24 cellular contexts compared by ENCODE assay signal in the genomic region with DNA sequence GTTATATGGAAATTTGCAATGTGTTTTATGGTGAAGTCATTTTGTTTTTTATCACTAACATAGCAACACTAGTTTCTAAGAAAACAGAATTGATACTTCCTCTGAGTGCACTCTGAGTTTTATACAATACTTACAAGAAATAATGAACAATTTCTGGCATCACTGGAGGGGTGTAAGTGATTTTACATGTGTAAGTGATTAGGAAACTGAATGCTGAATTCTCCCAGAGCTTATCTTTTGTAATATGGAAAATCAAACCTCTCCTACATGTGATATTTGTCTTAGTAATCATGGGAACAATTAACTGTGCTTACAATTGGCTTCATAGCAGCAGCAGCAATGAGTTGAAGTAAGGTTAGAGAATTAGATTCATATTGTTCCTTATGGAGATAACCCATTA. TPM values are rescaled to one million over a fixed set of nuclear protein-coding genes. Genes with fewer than 3 reads are reported as not detected.
DNase-seq lines count a peak whose midpoint lies in the region; ATAC-seq and TF ChIP-seq lines count a peak whose summit lies in the region.
"Had no signal": no experiment of that assay in that cellular context is flagged by ENCODE, and none has a peak within 500 bp of the region (broad histone marks: within the 10 kb centered on the region; RNA-seq: fewer than 3 reads in every experiment).

No MANE protein-coding gene starts in this region.

- ATAC-seq in activated CD4-positive, alpha-beta T cell treated with anti-CD3 and anti-CD28 coated beads for 36 hours = no peak
- ATAC-seq: HCT116, left lung, PC-3 had no signal

- H3K36me3 Mint-ChIP-seq in HFFc6 (ENCODE audit: low read depth) = peaks cover 38% of the 10 kb centered on the region
- peaks cover 32% of the 10 kb centered on the region for H3K36me3 Mint-ChIP-seq in MCF 10A (ENCODE audit: insufficient read depth, unreplicated experiment)
- H3K36me3 Mint-ChIP-seq in glutamatergic neuron (ENCODE audit: unreplicated experiment) = no peaks in the 10 kb centered on the region
- peaks cover 26% of the 10 kb centered on the region for H3K36me3 Mint-ChIP-seq in type B pancreatic cell
- H3K36me3 Mint-ChIP-seq in activated CD4-positive, alpha-beta T cell treated with anti-CD3 and anti-CD28 coated beads for 36 hours (ENCODE audit: low read depth) = no peaks in the 10 kb centered on the region
- H3K36me3 Mint-ChIP-seq: brain had no signal

- H3K27me3 Mint-ChIP-seq in HFFc6 (ENCODE audit: insufficient read depth) = no peaks in the 10 kb centered on the region
- H3K27me3 Mint-ChIP-seq in MCF 10A (ENCODE audit: insufficient read depth, unreplicated experiment) = no peaks in the 10 kb centered on the region
- H3K27me3 Mint-ChIP-seq in glutamatergic neuron (ENCODE audit: unreplicated experiment) = peaks cover 7% of the 10 kb centered on the region
- H3K27me3 Mint-ChIP-seq in type B pancreatic cell = peaks cover 6% of the 10 kb centered on the region
- no peaks in the 10 kb centered on the region for H3K27me3 Mint-ChIP-seq in activated CD4-positive, alpha-beta T cell treated with anti-CD3 and anti-CD28 coated beads for 36 hours
- H3K27me3 Mint-ChIP-seq: activated CD4-positive, alpha-beta T cell treated with anti-CD3 and anti-CD28 coated beads, Interleukin-2, amount 10 ng/mL, durations not matched to agents 24 days and 14 days; activated T-cell treated with anti-CD3 and anti-CD28 coated beads, Interleukin-2, amount 50 U/mL, for 24 hours; brain had no signal

- DNase-seq in HFFc6 (no peak), MCF 10A (ENCODE audit: unreplicated experiment) (no peak), glutamatergic neuron (no peak), type B pancreatic cell (ENCODE audit: extremely low spot score, unreplicated experiment) (no peak), mesenteric fat pad (ENCODE audit: low spot score) (no peak), COLO829 (ENCODE audit: low spot score) (no peak)
- DNase-seq in activated CD4-positive, alpha-beta T cell treated with anti-CD3 and anti-CD28 coated beads for 36 hours = no peak
- DNase-seq: activated CD4-positive, alpha-beta T cell treated with anti-CD3 and anti-CD28 coated beads, Interleukin-2, amount 10 ng/mL, durations not matched to agents 24 days and 14 days; activated T-cell treated with anti-CD3 and anti-CD28 coated beads, Interleukin-2, amount 50 U/mL, for 24 hours; Calu3; left lung; NCI-H1417 treated with DMSO at 0.1 percent for 48 hours; NCI-H2107; NCI-H446 treated with DMSO at 0.1 percent for 48 hours; nephron progenitor cell; NK-92 treated with Interleukin-12 subunit alpha and Interleukin-12 subunit beta, amount 100 ng/mL, for 24 hours; PC-3; Right ventricle myocardium superior; spleen; T1000; transverse colon; WERI-Rb-1 had no signal

- CTCF ChIA-PET in MCF 10A (lab: Yijun Ruan, JAX) = interaction anchor here (1.6 kb wide), 1 partner anchor 17 kb away, joined by 4 read pairs; no protein-coding TSS in a partner anchor
- CTCF ChIA-PET in activated CD4-positive, alpha-beta T cell treated with anti-CD3 and anti-CD28 coated beads for 36 hours (lab: Charles Lee) = no interaction called here

- TF ChIP-seq CTCF in HFFc6 (IDR thresholded peaks at IDR 0.05) (no peak), MCF 10A (IDR thresholded peaks at IDR 0.05; ENCODE audit: unreplicated experiment) (no peak), glutamatergic neuron (IDR thresholded peaks at IDR 0.05; ENCODE audit: partially characterized antibody, unreplicated experiment) (no peak), type B pancreatic cell (conservative IDR thresholded peaks at IDR 0.05) (no peak)

- H3K4me3 Mint-ChIP-seq in HFFc6 (0 out of 2 replicates have a peak overlapping the region, but pooled peaks have one; percentile 48), MCF 10A (ENCODE audit: unreplicated experiment) (no peak overlapping the region), glutamatergic neuron (ENCODE audit: unreplicated experiment) (no peak overlapping the region), type B pancreatic cell (peak overlapping the region; percentile 50)
- no peak overlapping the region for H3K4me3 Mint-ChIP-seq in activated CD4-positive, alpha-beta T cell treated with anti-CD3 and anti-CD28 coated beads for 36 hours
- H3K4me3 Mint-ChIP-seq: activated CD4-positive, alpha-beta T cell treated with anti-CD3 and anti-CD28 coated beads, Interleukin-2, amount 10 ng/mL, durations not matched to agents 24 days and 14 days; activated T-cell treated with anti-CD3 and anti-CD28 coated beads, Interleukin-2, amount 50 U/mL, for 24 hours; brain; nephron progenitor cell had no signal

- H3K27ac Mint-ChIP-seq in HFFc6 (peak overlapping the region; percentile 30; the same call in 1 of the 2 replicates), MCF 10A (ENCODE audit: low read depth, unreplicated experiment) (peak overlapping the region; percentile 68), glutamatergic neuron (ENCODE audit: unreplicated experiment) (peak overlapping the region; percentile 23), type B pancreatic cell (peak overlapping the region; percentile 69)
- H3K27ac Mint-ChIP-seq in activated CD4-positive, alpha-beta T cell treated with anti-CD3 and anti-CD28 coated beads for 36 hours = no peak overlapping the region
- H3K27ac Mint-ChIP-seq: activated CD4-positive, alpha-beta T cell treated with anti-CD3 and anti-CD28 coated beads, Interleukin-2, amount 10 ng/mL, durations not matched to agents 24 days and 14 days; activated T-cell treated with anti-CD3 and anti-CD28 coated beads, Interleukin-2, amount 50 U/mL, for 24 hours; nephron progenitor cell had no signal

- intact Hi-C loops in MCF 10A (cut with micrococcal nuclease) = no loop called here
- intact Hi-C loops in activated CD4-positive, alpha-beta T cell treated with anti-CD3 and anti-CD28 coated beads for 36 hours (cut with DNase I, micrococcal nuclease) = no loop called here

- H3K4me1 Mint-ChIP-seq in HFFc6 (ENCODE audit: low read depth) = peaks cover 93% of the 10 kb centered on the region
- peaks cover 42% of the 10 kb centered on the region for H3K4me1 Mint-ChIP-seq in MCF 10A (ENCODE audit: insufficient read depth, unreplicated experiment)
- H3K4me1 Mint-ChIP-seq in glutamatergic neuron (ENCODE audit: low read depth, unreplicated experiment) = peaks cover 56% of the 10 kb centered on the region
- H3K4me1 Mint-ChIP-seq in type B pancreatic cell (ENCODE audit: unreplicated experiment) = peaks cover 43% of the 10 kb centered on the region
- H3K4me1 Mint-ChIP-seq in activated CD4-positive, alpha-beta T cell treated with anti-CD3 and anti-CD28 coated beads for 36 hours = peaks cover 3% of the 10 kb centered on the region
- H3K4me1 Mint-ChIP-seq: activated CD4-positive, alpha-beta T cell treated with anti-CD3 and anti-CD28 coated beads, Interleukin-2, amount 10 ng/mL, durations not matched to agents 24 days and 14 days had no signal

- POLR2A ChIA-PET in MCF 10A (lab: Yijun Ruan, JAX) = interaction anchor here (1.1 to 6.4 kb wide), 5 partner anchors 22 to 54 kb away, joined by 4 to 70 read pairs (median 8); partner anchors contain the start of gene SEMA3C
- POLR2A ChIA-PET in activated CD4-positive, alpha-beta T cell treated with anti-CD3 and anti-CD28 coated beads for 36 hours (lab: Charles Lee) = no interaction called here

- H3K9me3 Mint-ChIP-seq in HFFc6 (no peaks in the 10 kb centered on the region), MCF 10A (ENCODE audit: unreplicated experiment) (no peaks in the 10 kb centered on the region), glutamatergic neuron (ENCODE audit: unreplicated experiment) (peaks cover 10% of the 10 kb centered on the region), type B pancreatic cell (no peaks in the 10 kb centered on the region)
- no peaks in the 10 kb centered on the region for H3K9me3 Mint-ChIP-seq in activated CD4-positive, alpha-beta T cell treated with anti-CD3 and anti-CD28 coated beads for 36 hours (ENCODE audit: low read depth)
- H3K9me3 Mint-ChIP-seq: activated CD4-positive, alpha-beta T cell treated with anti-CD3 and anti-CD28 coated beads, Interleukin-2, amount 10 ng/mL, durations not matched to agents 24 days and 14 days; activated T-cell treated with anti-CD3 and anti-CD28 coated beads, Interleukin-2, amount 50 U/mL, for 24 hours; nephron progenitor cell had no signal

- BruUV-seq in MCF 10A (replicated peaks; lab: Mats Ljungman, UMichigan) = no TSS peak

RNA-seq across cellular contexts. Expression of gene SEMA3C, which starts 37.5 kb away (rescaled TPM):
- total RNA-seq in HFFc6 (2021; fragmentation: NEBNext Ultra II Directional; extraction: Animal tissue kit (Norgen Biotek cat#: 25700)) = 10 to 100 TPM; 52.4 to 74.6 (median 61.4) TPM
- 91.0 and 140 TPM in 2 replicates for total RNA-seq in MCF 10A (2022)
- total RNA-seq in glutamatergic neuron (ENCODE audit: unreplicated experiment) = 91.3 TPM
- total RNA-seq in type B pancreatic cell (ENCODE audit: low replicate concordance) = 67.8 and 94.9 TPM in 2 replicates
- 93.6 TPM for total RNA-seq in mesenteric fat pad
- not detected for total RNA-seq in activated CD4-positive, alpha-beta T cell treated with anti-CD3 and anti-CD28 coated beads for 36 hours
- total RNA-seq: activated CD4-positive, alpha-beta T cell treated with anti-CD3 and anti-CD28 coated beads, Interleukin-2, amount 10 ng/mL, durations not matched to agents 24 days and 14 days had no signal

Comparison
In these comparisons a context has a peak if more than half of its experiments do, and no peak if none do; other contexts are left out.
1. H3K4me3 Mint-ChIP-seq: peak in HFFc6 (single experiment) and type B pancreatic cell (single experiment); none in MCF 10A (single experiment), glutamatergic neuron (single experiment) and activated CD4-positive, alpha-beta T cell treated with anti-CD3 and anti-CD28 coated beads for 36 hours (single experiment).
2. RNA of gene SEMA3C, which starts 37.5 kb away (total RNA-seq): 91.0 to 140 TPM in MCF 10A, 93.6 TPM in mesenteric fat pad (single experiment), 91.3 TPM in glutamatergic neuron (single experiment), 67.8 to 94.9 TPM in type B pancreatic cell and 52.4 to 74.6 TPM in HFFc6; not detected in activated CD4-positive, alpha-beta T cell treated with anti-CD3 and anti-CD28 coated beads for 36 hours; every median in the first group is over 10 times any median in the second.